Comparison of ENCODE assay signal across 19 cellular contexts in the genomic region with DNA sequence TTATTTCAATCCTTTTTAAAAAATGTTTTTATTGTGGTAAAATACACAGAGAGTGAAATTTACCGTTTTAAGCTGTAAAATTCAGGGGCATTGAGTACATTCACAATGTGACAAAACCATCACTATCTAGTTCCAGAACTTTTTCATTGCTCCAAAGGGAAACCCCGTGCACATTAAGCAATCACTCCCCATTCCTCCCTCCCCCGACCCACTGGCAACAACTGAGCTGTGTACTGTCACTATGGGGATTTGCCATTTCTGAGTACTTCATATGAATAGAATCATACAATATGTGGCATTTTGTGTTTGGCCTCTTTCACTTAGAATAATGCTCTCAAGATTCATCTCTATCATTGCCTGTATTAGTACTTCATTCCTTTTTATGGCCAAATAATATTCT. TPM values are rescaled to one million over a fixed set of nuclear protein-coding genes. Genes with fewer than 3 reads are reported as not detected.
A peak's percentile ranks its signal among the peaks of the same experiment; 100 is the strongest.
DNase-seq lines count a peak whose midpoint lies in the region; ATAC-seq and TF ChIP-seq lines count a peak whose summit lies in the region.
"Had no signal": no experiment of that assay in that cellular context is flagged by ENCODE, and none has a peak within 500 bp of the region (broad histone marks: within the 10 kb centered on the region; RNA-seq: fewer than 3 reads in every experiment).

No MANE protein-coding gene starts in this region.

- intact Hi-C loops in left ventricle myocardium inferior (cut with micrococcal nuclease) (no loop called here), heart left ventricle (cut with DNase I) (no loop called here), gastrocnemius medialis (cut with DNase I; ENCODE audit: low total_unique reads) (no loop called here)

- peaks cover 15% of the 10 kb centered on the region for H3K4me1 ChIP-seq in left ventricle myocardium inferior
- H3K4me1 ChIP-seq in heart left ventricle = peaks cover 0 to 19% (median 10%) of the 10 kb centered on the region in 12 donors
- H3K4me1 ChIP-seq in mesenchymal stem cell (ENCODE audit: control insufficient read depth, insufficient read depth, low read depth, low read length) = peaks cover 7% of the 10 kb centered on the region
- H3K4me1 ChIP-seq in gastrocnemius medialis = peaks cover 11 to 13% of the 10 kb centered on the region in 2 donors
- H3K4me1 ChIP-seq: BLaER1 treated with 17β-estradiol and CSF1 and Interleukin-3, amounts not matched to agents 10 nM and 100 nM had no signal

- 76 to 87% (median 85%) methylated on average over 3 of the region's 3 CpGs for WGBS in heart left ventricle, 4 donors
- 73% methylated on average over 1 of the region's 3 CpGs for WGBS in mesenchymal stem cell

- H4K91ac ChIP-seq in mesenchymal stem cell (ENCODE audit: low read length) = no peak overlapping the region

- H3K27ac ChIP-seq in left ventricle myocardium inferior (replicated peaks) (peak overlapping the region; percentile 61), heart left ventricle (peak overlapping the region in 4 of 12 donors; percentile 59 to 78 (median 66)), mesenchymal stem cell (ENCODE audit: low read length, poor library complexity, severe bottlenecking) (no peak overlapping the region), gastrocnemius medialis (peak overlapping the region in 1 of 4 donors; percentile 61)
- H3K27ac ChIP-seq: BLaER1 treated with 17β-estradiol and CSF1 and Interleukin-3, amounts not matched to agents 10 nM and 100 nM had no signal

- no peak overlapping the region for H3K14ac ChIP-seq in mesenchymal stem cell (ENCODE audit: low read length in 2 of 2)

- ATAC-seq in heart left ventricle (no peak), gastrocnemius medialis (peak; percentile 51 to 57)
- ATAC-seq: naive thymus-derived CD8-positive, alpha-beta T cell had no signal

- H4K8ac ChIP-seq in mesenchymal stem cell (ENCODE audit: low read length) = no peak overlapping the region

- H2AK5ac ChIP-seq in mesenchymal stem cell (ENCODE audit: low read length, severe bottlenecking) = no peak overlapping the region

- H3K27me3 ChIP-seq in left ventricle myocardium inferior (ENCODE audit: low read depth) (no peaks in the 10 kb centered on the region), heart left ventricle (no peaks in the 10 kb centered on the region), mesenchymal stem cell (ENCODE audit: control insufficient read depth in 1 of 2, insufficient read depth in 1 of 2, low read length in 2 of 2) (peaks cover 0 to 4% of the 10 kb centered on the region in 2 experiments), gastrocnemius medialis (no peaks in the 10 kb centered on the region)
- H3K27me3 ChIP-seq: BLaER1 treated with 17β-estradiol and CSF1 and Interleukin-3, amounts not matched to agents 10 nM and 100 nM; ovary; tibial artery had no signal

- no peak for TF ChIP-seq CTCF in left ventricle myocardium inferior (IDR thresholded peaks at IDR 0.05; ENCODE audit: borderline replicate concordance)
- TF ChIP-seq CTCF in heart left ventricle (IDR thresholded peaks at IDR 0.05) = no peak
- TF ChIP-seq CTCF in gastrocnemius medialis (IDR thresholded peaks at IDR 0.05 in 4 of 5, conservative IDR thresholded peaks at IDR 0.05 in 1 of 5) = no peak

- H3K36me3 ChIP-seq in left ventricle myocardium inferior (no peaks in the 10 kb centered on the region), heart left ventricle (no peaks in the 10 kb centered on the region), mesenchymal stem cell (ENCODE audit: control insufficient read depth in 1 of 2, insufficient read depth in 2 of 2, low read depth in 1 of 2, low read length in 2 of 2) (no peaks in the 10 kb centered on the region), gastrocnemius medialis (no peaks in the 10 kb centered on the region)
- H3K36me3 ChIP-seq: BLaER1 treated with 17β-estradiol and CSF1 and Interleukin-3, amounts not matched to agents 10 nM and 100 nM; ovary; tibial artery had no signal

- no peak overlapping the region for H2BK5ac ChIP-seq in mesenchymal stem cell (ENCODE audit: low read depth, low read length, poor library complexity, severe bottlenecking)

- no peak overlapping the region for H3K18ac ChIP-seq in mesenchymal stem cell (ENCODE audit: low read depth in 1 of 2, low read length in 2 of 2)

- TF ChIP-seq POLR2A in heart left ventricle (IDR thresholded peaks at IDR 0.05) (no peak), gastrocnemius medialis (IDR thresholded peaks at IDR 0.05) (no peak)

- no peak overlapping the region for H2BK12ac ChIP-seq in mesenchymal stem cell (ENCODE audit: low read length in 2 of 2)

- H3K79me1 ChIP-seq in mesenchymal stem cell (replicated peaks; ENCODE audit: low read length, poor library complexity, severe bottlenecking) = no peaks in the 10 kb centered on the region

- H2AFZ ChIP-seq in mesenchymal stem cell (ENCODE audit: low read depth, low read length) = no peak overlapping the region

- H3K23ac ChIP-seq in mesenchymal stem cell (ENCODE audit: low read length in 2 of 2) = no peak overlapping the region

- H2BK15ac ChIP-seq in mesenchymal stem cell (ENCODE audit: low read depth, poor library complexity, severe bottlenecking) = no peak overlapping the region

- no peak overlapping the region for H3K9ac ChIP-seq in mesenchymal stem cell (ENCODE audit: low read length)
- H3K9ac ChIP-seq: BLaER1 treated with 17β-estradiol and CSF1 and Interleukin-3, amounts not matched to agents 10 nM and 100 nM had no signal

- H2BK120ac ChIP-seq in mesenchymal stem cell (ENCODE audit: low read depth, low read length) = no peak overlapping the region

- in situ Hi-C loops in gastrocnemius medialis (cut with MboI; ENCODE audit: low sequenced_read_pairs in 4 of 4) = no loop called here

- no peaks in the 10 kb centered on the region for H3K9me3 ChIP-seq in left ventricle myocardium inferior (replicated peaks)
- no peaks in the 10 kb centered on the region for H3K9me3 ChIP-seq in heart left ventricle
- H3K9me3 ChIP-seq in mesenchymal stem cell (ENCODE audit: control insufficient read depth, low read length) = no peaks in the 10 kb centered on the region
- H3K9me3 ChIP-seq in gastrocnemius medialis = no peaks in the 10 kb centered on the region
- H3K9me3 ChIP-seq: BLaER1 treated with 17β-estradiol and CSF1 and Interleukin-3, amounts not matched to agents 10 nM and 100 nM; ovary; tibial artery had no signal

- no peak overlapping the region for H3K4me3 ChIP-seq in left ventricle myocardium inferior
- no peak overlapping the region for H3K4me3 ChIP-seq in heart left ventricle
- H3K4me3 ChIP-seq in mesenchymal stem cell (ENCODE audit: insufficient read depth in 1 of 2, low read depth in 1 of 2, low read length in 2 of 2) = no peak overlapping the region
- no peak overlapping the region for H3K4me3 ChIP-seq in gastrocnemius medialis
- H3K4me3 ChIP-seq: BLaER1 treated with 17β-estradiol and CSF1 and Interleukin-3, amounts not matched to agents 10 nM and 100 nM; ovary; tibial artery had no signal

- DNase-seq in left ventricle myocardium inferior = no peak
- no peak for DNase-seq in heart left ventricle
- DNase-seq in mesenchymal stem cell = peak; percentile 47
- peak; percentile 18 to 29 for DNase-seq in gastrocnemius medialis
- no peak for DNase-seq in NCI-H345 (lab: John Stamatoyannopoulos, UW)
- no peak for DNase-seq in activated effector memory CD4-positive, alpha-beta T cell treated with anti-CD3 and anti-CD28 coated beads, Interleukin-2, amount 50 U/mL, for 16 hours
- no peak for DNase-seq in OCI-M2 (lab: John Stamatoyannopoulos, UW; ENCODE audit: unreplicated experiment)
- DNase-seq in NCI-H2196 treated with DMSO at 0.1 percent for 48 hours (lab: John Stamatoyannopoulos, UW; ENCODE audit: unreplicated experiment) = no peak
- DNase-seq: activated CD4-positive, alpha-beta T cell treated with anti-CD3 and anti-CD28 coated beads, Interleukin-2, amount 10 ng/mL, durations not matched to agents 24 days and 14 days; effector memory CD4-positive, alpha-beta T cell; naive thymus-derived CD8-positive, alpha-beta T cell; NCI-H1694; OCI-M1; SHP77 treated with DMSO at 0.1 percent for 48 hours; stimulated activated CD4-positive, alpha-beta T cell treated with anti-CD3 and anti-CD28 coated beads, Interleukin-2, amount 100 ng/mL, for 48 hours; stimulated activated naive B cell treated with anti-CD40 and anti-IgM and Interleukin-4, amounts not matched to agents 10 μg/mL and 1 μg/mL and 100 μg/mL, for 72 hours had no signal

- H3K4me2 ChIP-seq in mesenchymal stem cell (ENCODE audit: low read length, poor library complexity, severe bottlenecking) = no peak overlapping the region
- H3K4me2 ChIP-seq: BLaER1 treated with 17β-estradiol and CSF1 and Interleukin-3, amounts not matched to agents 10 nM and 100 nM had no signal

- no peak overlapping the region for H3K4ac ChIP-seq in mesenchymal stem cell (ENCODE audit: low read depth in 1 of 2, low read length in 2 of 2)

RNA-seq across cellular contexts. Expression of a gene that starts 45.5 kb away (rescaled TPM):
- total RNA-seq in left ventricle myocardium inferior (6.7 TPM), heart left ventricle (10 to 100 TPM in 1 of 9 donors, 1 to 10 TPM in 8; 3.1 to 12.2 (median 6.0) TPM), gastrocnemius medialis (1 to 10 TPM; 3.7 to 7.4 (median 4.6) TPM)
- 1 to 10 TPM; 1.9 to 2.0 TPM for polyA plus RNA-seq in heart left ventricle
- polyA plus RNA-seq in mesenchymal stem cell (2013, experiment 1 of 2) = 40.7 TPM
- polyA plus RNA-seq in mesenchymal stem cell (2013, experiment 2 of 2) = 41.6 TPM
- total RNA-seq: naive thymus-derived CD8-positive, alpha-beta T cell had no signal
- polyA plus RNA-seq: naive thymus-derived CD8-positive, alpha-beta T cell had no signal

Comparison
In these comparisons a context has a peak if more than half of its experiments do, and no peak if none do; other contexts are left out.
1. DNase-seq: peak in mesenchymal stem cell (single experiment) and gastrocnemius medialis (2 of 2); none in left ventricle myocardium inferior (single experiment), heart left ventricle (0 of 5), NCI-H345 (single experiment), activated effector memory CD4-positive, alpha-beta T cell treated with anti-CD3 and anti-CD28 coated beads, Interleukin-2, amount 50 U/mL, for 16 hours (single experiment), OCI-M2 (single experiment) and NCI-H2196 treated with DMSO at 0.1 percent for 48 hours (single experiment).
2. ATAC-seq: peak in gastrocnemius medialis (2 of 2); none in heart left ventricle (0 of 4).